10 cellular contexts compared by ENCODE assay signal in genomic region chr12:113479578-113480335, GRCh38. TPM values are rescaled to one million over a fixed set of nuclear protein-coding genes. Genes with fewer than 3 reads are reported as not detected.
DNase-seq lines count a peak whose midpoint lies in the region; ATAC-seq and TF ChIP-seq lines count a peak whose summit lies in the region.
"Had no signal": no experiment of that assay in that cellular context is flagged by ENCODE, and none has a peak within 500 bp of the region (broad histone marks: within the 10 kb centered on the region; RNA-seq: fewer than 3 reads in every experiment).

No MANE protein-coding gene starts in this region.

- no peak overlapping the region for H2AFZ ChIP-seq in mammary epithelial cell (ENCODE audit: low read depth, low read length)

- no peak overlapping the region for H3K4me2 ChIP-seq in mammary epithelial cell (ENCODE audit: insufficient read depth, low read depth, low read length)

- no peak for ATAC-seq in GM21825 (IDR thresholded peaks at IDR 0.05; ENCODE audit: unreplicated experiment)

- H3K36me3 ChIP-seq in mammary epithelial cell (ENCODE audit: insufficient read depth, low read length) (no peaks in the 10 kb centered on the region), iPS-15b (ENCODE audit: control insufficient read depth, insufficient read depth, low read length) (no peaks in the 10 kb centered on the region), ascending aorta (no peaks in the 10 kb centered on the region)

- no peaks in the 10 kb centered on the region for H3K9me3 ChIP-seq in mammary epithelial cell (replicated peaks; ENCODE audit: insufficient read depth, low read length)
- no peaks in the 10 kb centered on the region for H3K9me3 ChIP-seq in iPS-15b (ENCODE audit: control insufficient read depth, insufficient read depth, low read length)
- no peaks in the 10 kb centered on the region for H3K9me3 ChIP-seq in ascending aorta

- intact Hi-C loops in MCF 10A (cut with micrococcal nuclease): no loop called here
- intact Hi-C loops in mammary epithelial cell (cut with micrococcal nuclease): no loop called here
- intact Hi-C loops in activated T-helper 2 cell treated with anti-CD3 and anti-CD28 coated beads, Interferon-gamma antibody, Interleukin-2, Interleukin-4, amounts not matched to agents 10 μg/mL and 5 μg/mL and 100 μg/mL, durations not matched to agents 14 hours and 24 hours and 36 hours (cut with micrococcal nuclease): loop anchor here (2.0 kb wide), 1 partner anchor 15 kb away; no protein-coding TSS in a partner anchor
- intact Hi-C loops in ascending aorta (cut with DNase I): no loop called here

- H3K4me1 ChIP-seq in mammary epithelial cell (ENCODE audit: insufficient read depth, low read length): no peaks in the 10 kb centered on the region
- H3K4me1 ChIP-seq in iPS-15b (ENCODE audit: control insufficient read depth, insufficient read depth, low read length): peaks cover 18% of the 10 kb centered on the region
- H3K4me1 ChIP-seq in ascending aorta: no peaks in the 10 kb centered on the region

- H3K4me3 ChIP-seq in mammary epithelial cell (replicated peaks in 1 of 3; ENCODE audit: insufficient read depth in 1 of 3, low read depth in 2 of 3, low read length in 3 of 3) (no peak overlapping the region), iPS-15b (ENCODE audit: low read depth, low read length) (peak overlapping the region; percentile 46), ascending aorta (no peak overlapping the region)

- H3K4me3 Mint-ChIP-seq in MCF 10A (ENCODE audit: unreplicated experiment): no peak overlapping the region
- H3K4me3 Mint-ChIP-seq in activated T-helper 2 cell treated with anti-CD3 and anti-CD28 coated beads, Interferon-gamma antibody, Interleukin-2, Interleukin-4, amounts not matched to agents 10 μg/mL and 5 μg/mL and 100 μg/mL, durations not matched to agents 14 hours and 24 hours and 36 hours (ENCODE audit: low read depth): no peak overlapping the region
- H3K4me3 Mint-ChIP-seq: dendritic cell treated with granulocyte-macrophage colony-stimulating factor and Interleukin-4, amounts not matched to agents 40 ng/mL and 50 ng/mL, for 4 days had no signal

- H3K79me2 ChIP-seq in mammary epithelial cell (ENCODE audit: insufficient read depth, low read length): no peaks in the 10 kb centered on the region

- CTCF ChIA-PET in MCF 10A (lab: Yijun Ruan, JAX) (interaction anchor here (0.6 to 0.9 kb wide), 5 partner anchors 9 to 1852 kb away, joined by 3 read pairs; no protein-coding TSS in a partner anchor), mammary epithelial cell (lab: Charles Lee; ENCODE audit: low non-redundant PET) (no interaction called here)

- no peak overlapping the region for H3K9ac ChIP-seq in mammary epithelial cell (ENCODE audit: insufficient read depth, low read length)
- no peak overlapping the region for H3K9ac ChIP-seq in iPS-15b (ENCODE audit: low read depth, low read length)

- dilution Hi-C loops in mammary epithelial cell (cut with HindIII; ENCODE audit: low sequenced_read_pairs): loop anchor here (5.0 kb wide), 1 partner anchor 63 kb away; no protein-coding TSS in a partner anchor

- H3K27ac Mint-ChIP-seq in MCF 10A (ENCODE audit: low read depth, unreplicated experiment): no peak overlapping the region
- H3K27ac Mint-ChIP-seq in activated T-helper 2 cell treated with anti-CD3 and anti-CD28 coated beads, Interferon-gamma antibody, Interleukin-2, Interleukin-4, amounts not matched to agents 10 μg/mL and 5 μg/mL and 100 μg/mL, durations not matched to agents 14 hours and 24 hours and 36 hours: peak overlapping the region; percentile 58
- H3K27ac Mint-ChIP-seq: dendritic cell treated with granulocyte-macrophage colony-stimulating factor and Interleukin-4, amounts not matched to agents 40 ng/mL and 50 ng/mL, for 4 days had no signal

- 13% methylated on average over 31 of the region's 61 CpGs for WGBS in mammary epithelial cell (ENCODE audit: low coverage, missing lambda C conversion rate)

- BruUV-seq in MCF 10A (replicated peaks; lab: Mats Ljungman, UMichigan) (no TSS peak), mammary epithelial cell (replicated peaks; lab: Mats Ljungman, UMichigan) (no TSS peak)

- no peaks in the 10 kb centered on the region for H4K20me1 ChIP-seq in mammary epithelial cell (ENCODE audit: insufficient read depth, low read length)

- in situ Hi-C loops in mammary epithelial cell (cut with MboI; ENCODE audit: low sequenced_read_pairs in 2 of 2): no loop called here

- no peaks in the 10 kb centered on the region for H3K36me3 Mint-ChIP-seq in MCF 10A (ENCODE audit: insufficient read depth, unreplicated experiment)
- no peaks in the 10 kb centered on the region for H3K36me3 Mint-ChIP-seq in activated T-helper 2 cell treated with anti-CD3 and anti-CD28 coated beads, Interferon-gamma antibody, Interleukin-2, Interleukin-4, amounts not matched to agents 10 μg/mL and 5 μg/mL and 100 μg/mL, durations not matched to agents 14 hours and 24 hours and 36 hours (ENCODE audit: low read depth)

- POLR2A ChIA-PET in MCF 10A (lab: Yijun Ruan, JAX): interaction anchor here (0.6 kb wide), 1 partner anchor 114 kb away, joined by 5 read pairs; no protein-coding TSS in a partner anchor

- H3K27me3 ChIP-seq in mammary epithelial cell (ENCODE audit: insufficient read depth, low read length): peaks cover 59% of the 10 kb centered on the region
- peaks cover 84% of the 10 kb centered on the region for H3K27me3 ChIP-seq in iPS-15b (ENCODE audit: control insufficient read depth, insufficient read depth, low read length)
- peaks cover 8% of the 10 kb centered on the region for H3K27me3 ChIP-seq in ascending aorta

- TF ChIP-seq CTCF in MCF 10A (IDR thresholded peaks at IDR 0.05; ENCODE audit: unreplicated experiment) (no peak), mammary epithelial cell (conservative IDR thresholded peaks at IDR 0.05 in 1 of 2, IDR thresholded peaks at IDR 0.05 in 1 of 2; ENCODE audit: extremely low read depth in 1 of 2, insufficient read depth in 1 of 2, low read depth in 1 of 2, low read length in 2 of 2) (no peak), ascending aorta (IDR thresholded peaks at IDR 0.05) (no peak)

- H3K27ac ChIP-seq in mammary epithelial cell (ENCODE audit: insufficient read depth, low read depth, low read length) (no peak overlapping the region), ascending aorta (no peak overlapping the region)

- H3K9me3 Mint-ChIP-seq in MCF 10A (ENCODE audit: unreplicated experiment): peaks cover 8% of the 10 kb centered on the region
- no peaks in the 10 kb centered on the region for H3K9me3 Mint-ChIP-seq in activated T-helper 2 cell treated with anti-CD3 and anti-CD28 coated beads, Interferon-gamma antibody, Interleukin-2, Interleukin-4, amounts not matched to agents 10 μg/mL and 5 μg/mL and 100 μg/mL, durations not matched to agents 14 hours and 24 hours and 36 hours
- H3K9me3 Mint-ChIP-seq: dendritic cell treated with granulocyte-macrophage colony-stimulating factor and Interleukin-4, amounts not matched to agents 40 ng/mL and 50 ng/mL, for 4 days had no signal

- H3K27me3 Mint-ChIP-seq in MCF 10A (ENCODE audit: insufficient read depth, unreplicated experiment): peaks cover 88% of the 10 kb centered on the region
- peaks cover 61% of the 10 kb centered on the region for H3K27me3 Mint-ChIP-seq in activated T-helper 2 cell treated with anti-CD3 and anti-CD28 coated beads, Interferon-gamma antibody, Interleukin-2, Interleukin-4, amounts not matched to agents 10 μg/mL and 5 μg/mL and 100 μg/mL, durations not matched to agents 14 hours and 24 hours and 36 hours (ENCODE audit: low read depth)

- DNase-seq in MCF 10A (ENCODE audit: unreplicated experiment): peak; percentile 24
- no peak for DNase-seq in mammary epithelial cell
- DNase-seq in activated T-helper 2 cell treated with anti-CD3 and anti-CD28 coated beads, Interferon-gamma antibody, Interleukin-2, Interleukin-4, amounts not matched to agents 10 μg/mL and 5 μg/mL and 100 μg/mL, durations not matched to agents 14 hours and 24 hours and 36 hours (ENCODE audit: low spot score): peak; percentile 30
- peak; percentile 4 for DNase-seq in stromal cell of bone marrow (ENCODE audit: low read depth)
- no peak for DNase-seq in ascending aorta (ENCODE audit: low spot score in 2 of 2)
- no peak for DNase-seq in NCI-H1048 (lab: John Stamatoyannopoulos, UW)
- DNase-seq: NCI-H146 had no signal

- no peaks in the 10 kb centered on the region for H3K4me1 Mint-ChIP-seq in MCF 10A (ENCODE audit: insufficient read depth, unreplicated experiment)
- peaks cover 2% of the 10 kb centered on the region for H3K4me1 Mint-ChIP-seq in activated T-helper 2 cell treated with anti-CD3 and anti-CD28 coated beads, Interferon-gamma antibody, Interleukin-2, Interleukin-4, amounts not matched to agents 10 μg/mL and 5 μg/mL and 100 μg/mL, durations not matched to agents 14 hours and 24 hours and 36 hours (ENCODE audit: low read depth)

RNA-seq across cellular contexts. Expression of gene LHX5, which starts 8.1 kb away (rescaled TPM):
- not detected in 2 replicates for total RNA-seq in MCF 10A (2022)
- under 1 TPM; 0.49 to 0.67 TPM for total RNA-seq in mammary epithelial cell
- polyA plus RNA-seq in mammary epithelial cell: 0.17 TPM
- not detected for polyA minus RNA-seq in mammary epithelial cell
- total RNA-seq in activated T-helper 2 cell treated with anti-CD3 and anti-CD28 coated beads, Interferon-gamma antibody, Interleukin-2, Interleukin-4, amounts not matched to agents 10 μg/mL and 5 μg/mL and 100 μg/mL, durations not matched to agents 14 hours and 24 hours and 36 hours: not detected in 2 replicates
- not detected for total RNA-seq in ascending aorta

RNA-seq across cellular contexts. Expression of gene SDSL, which starts 57.6 kb away (rescaled TPM):
- 21.1 and 32.7 TPM in 2 replicates for total RNA-seq in MCF 10A (2022)
- total RNA-seq in mammary epithelial cell: 10 to 100 TPM in 1 of 2 donors, 1 to 10 TPM in 1; 5.7 to 10.8 TPM
- 6.1 TPM for polyA plus RNA-seq in mammary epithelial cell
- polyA minus RNA-seq in mammary epithelial cell: 4.7 TPM
- total RNA-seq in activated T-helper 2 cell treated with anti-CD3 and anti-CD28 coated beads, Interferon-gamma antibody, Interleukin-2, Interleukin-4, amounts not matched to agents 10 μg/mL and 5 μg/mL and 100 μg/mL, durations not matched to agents 14 hours and 24 hours and 36 hours: 0.46 and 0.67 TPM in 2 replicates
- 11.0 TPM for total RNA-seq in ascending aorta

Comparison
In these comparisons a context has a peak if more than half of its experiments do, and no peak if none do; other contexts are left out.
1. DNase-seq: peak in MCF 10A (single experiment), activated T-helper 2 cell treated with anti-CD3 and anti-CD28 coated beads, Interferon-gamma antibody, Interleukin-2, Interleukin-4, amounts not matched to agents 10 μg/mL and 5 μg/mL and 100 μg/mL, durations not matched to agents 14 hours and 24 hours and 36 hours (single experiment) and stromal cell of bone marrow (single experiment); none in mammary epithelial cell (single experiment), ascending aorta (0 of 2) and NCI-H1048 (single experiment).